9 cellular contexts compared by ENCODE assay signal in the genomic region with DNA sequence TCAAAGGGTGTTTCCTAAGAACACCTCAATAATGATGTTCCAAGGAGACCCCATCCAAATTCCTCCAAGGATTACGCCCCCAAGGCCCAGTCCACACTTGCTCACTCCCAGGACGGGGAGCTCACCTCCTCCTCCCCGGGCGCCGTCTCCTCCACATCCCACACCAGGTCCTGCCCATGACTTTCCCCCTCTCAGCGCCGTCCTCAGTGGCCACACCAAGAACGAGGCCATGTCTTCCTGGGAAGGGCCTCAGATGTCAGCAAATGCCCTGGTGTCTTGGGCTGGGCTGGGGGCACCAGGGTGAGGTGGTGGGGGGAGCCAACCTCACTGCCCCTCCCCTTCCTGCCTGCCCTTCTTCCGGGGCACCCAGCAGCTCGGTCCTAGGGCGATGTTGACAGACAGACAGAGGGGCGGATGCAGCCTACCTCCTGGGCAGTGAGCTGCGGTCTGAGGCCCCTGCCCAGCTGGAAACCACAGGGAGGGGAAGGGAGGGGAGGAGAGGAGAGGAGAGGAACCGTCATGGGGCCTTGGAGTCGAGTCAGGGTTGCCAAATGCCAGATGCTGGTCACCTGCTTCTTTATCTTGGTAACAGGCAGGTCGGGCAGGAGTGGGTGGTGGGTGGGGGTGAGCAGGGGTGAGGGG. TPM values are rescaled to one million over a fixed set of nuclear protein-coding genes. Genes with fewer than 3 reads are reported as not detected.
DNase-seq lines count a peak whose midpoint lies in the region; ATAC-seq and TF ChIP-seq lines count a peak whose summit lies in the region.
"Had no signal": no experiment of that assay in that cellular context is flagged by ENCODE, and none has a peak within 500 bp of the region (broad histone marks: within the 10 kb centered on the region; RNA-seq: fewer than 3 reads in every experiment).

Gene C11orf21, minus strand, starts transcription at position 288 of the 642 bp plus-strand sequence. Its CDS starts 110 bp downstream, at position 178.
Gene TSPAN32, plus strand, starts transcription at position 383 of the 642 bp plus-strand sequence. Its CDS starts 137 bp downstream, at position 520.

- no peak for DNase-seq in NT2/D1 (ENCODE audit: low read depth, low spot score)
- DNase-seq in activated gamma-delta T cell treated with Interleukin-2 at 50 U/mL for 16 hours: peak; percentile 63
- DNase-seq in left lung: peak; percentile 75 to 91
- DNase-seq in suprapubic skin (ENCODE audit: low spot score in 2 of 2): peak; percentile 71 to 84
- no peak for DNase-seq in NCI-H345 (lab: John Stamatoyannopoulos, UW)
- DNase-seq in retina: no peak

- H3K4me3 ChIP-seq in NT2/D1 (ENCODE audit: insufficient read length, low read depth): no peak within 1 kb of the TSS
- H3K4me3 ChIP-seq in left lung: peak within 1 kb of the TSS in 1 of 2 donors; percentile 41
- peak within 1 kb of the TSS; percentile 10 for H3K4me3 ChIP-seq in suprapubic skin

- no peak for TF ChIP-seq EP300 in suprapubic skin (IDR thresholded peaks at IDR 0.05)

- WGBS in suprapubic skin: 57% methylated on average over 6 of the region's 16 CpGs

- TF ChIP-seq POLR2A in suprapubic skin (IDR thresholded peaks at IDR 0.05): no peak

- peaks cover 18% of the 10 kb centered on the region for H3K4me1 ChIP-seq in NT2/D1 (ENCODE audit: insufficient read depth, insufficient read length)
- H3K4me1 ChIP-seq in left lung: peaks cover 12 to 64% of the 10 kb centered on the region in 2 donors
- H3K4me1 ChIP-seq in suprapubic skin: peaks cover 24% of the 10 kb centered on the region

- H3K36me3 ChIP-seq in NT2/D1 (ENCODE audit: insufficient read depth, insufficient read length, low read length) (no peaks in the 10 kb centered on the region), left lung (no peaks in the 10 kb centered on the region), suprapubic skin (no peaks in the 10 kb centered on the region)

- H3K9me3 ChIP-seq in NT2/D1 (ENCODE audit: insufficient read depth, low read length) (no peaks in the 10 kb centered on the region), left lung (no peaks in the 10 kb centered on the region), suprapubic skin (no peaks in the 10 kb centered on the region)

- H3K27ac ChIP-seq in left lung (peak within 1 kb of the TSS in 1 of 2 donors; percentile 88), suprapubic skin (no peak within 1 kb of the TSS)
- H3K27ac ChIP-seq: epithelial cell of prostate had no signal

- H3K27me3 ChIP-seq in NT2/D1 (ENCODE audit: insufficient read depth, insufficient read length) (no peaks in the 10 kb centered on the region), left lung (no peaks in the 10 kb centered on the region), suprapubic skin (no peaks in the 10 kb centered on the region)

- intact Hi-C loops in left lung (cut with DNase I): loop anchor here (10.0 kb wide), 2 partner anchors 113 to 223 kb away; no protein-coding TSS in a partner anchor

- peak; percentile 57 for ATAC-seq in GM18861 (IDR thresholded peaks at IDR 0.05; ENCODE audit: unreplicated experiment)
- ATAC-seq in left lung: peak; percentile 18
- no peak for ATAC-seq in GM21381 (IDR thresholded peaks at IDR 0.05; ENCODE audit: unreplicated experiment)

- peak within 1 kb of the TSS; percentile 17 for H3K9ac ChIP-seq in NT2/D1 (ENCODE audit: insufficient read length, low read depth)

- TF ChIP-seq CTCF in left lung (IDR thresholded peaks at IDR 0.05) (no peak), suprapubic skin (IDR thresholded peaks at IDR 0.05) (no peak)

RNA-seq across cellular contexts. Expression of gene C11orf21, which starts in this region (rescaled TPM):
- total RNA-seq in left lung (1 to 10 TPM; 2.7 to 6.9 TPM), suprapubic skin (1 to 10 TPM in 2 of 4 donors, not detected in 2; 1.2 to 2.5 TPM)

RNA-seq across cellular contexts. Expression of gene TSPAN32, which starts in this region (rescaled TPM):
- 1 to 10 TPM; 4.2 to 6.2 TPM for total RNA-seq in left lung
- total RNA-seq in suprapubic skin: 1 to 10 TPM in 1 of 4 donors, under 1 TPM in 1, not detected in 2; 0.26 to 4.3 TPM

Comparison
In these comparisons a context has a peak if more than half of its experiments do, and no peak if none do; other contexts are left out.
1. DNase-seq: peak in activated gamma-delta T cell treated with Interleukin-2 at 50 U/mL for 16 hours (single experiment), left lung (2 of 2) and suprapubic skin (2 of 2); none in NT2/D1 (single experiment), NCI-H345 (single experiment) and retina (single experiment).